ENCODE assay signal across 10 cellular contexts in the genomic region with DNA sequence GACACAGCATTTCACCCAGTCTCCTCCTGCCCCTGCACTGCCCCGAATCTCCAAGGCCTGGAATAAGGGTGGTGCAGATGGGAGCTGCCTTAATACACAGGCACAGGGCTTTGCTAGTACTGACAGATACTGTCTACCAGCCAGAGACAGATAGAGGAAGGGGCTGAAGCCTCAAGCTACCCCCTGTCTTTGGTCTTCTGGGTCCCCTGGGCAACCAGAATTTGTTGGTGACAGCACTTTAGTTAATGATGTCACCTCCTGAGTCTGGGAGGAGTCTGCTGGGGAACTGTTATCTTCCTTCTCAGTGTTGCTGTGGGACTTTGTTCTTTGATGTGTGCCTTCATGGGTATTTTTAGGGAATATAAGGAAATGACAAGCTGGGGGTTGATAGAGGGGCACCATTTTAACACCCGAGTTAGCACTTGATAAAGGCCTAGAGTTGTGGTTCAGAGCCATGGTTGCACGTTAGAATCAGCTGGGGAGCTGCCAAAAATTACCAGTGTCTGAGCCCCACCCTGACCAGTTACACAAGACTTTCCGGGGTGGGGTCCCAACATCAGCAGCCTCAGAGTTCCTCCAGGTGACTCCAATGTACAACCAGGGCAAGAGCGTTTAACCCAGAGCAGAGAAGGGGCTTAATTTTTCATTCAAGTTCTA.
A peak's percentile ranks its signal among the peaks of the same experiment; 100 is the strongest.
DNase-seq lines count a peak whose midpoint lies in the region; ATAC-seq and TF ChIP-seq lines count a peak whose summit lies in the region.
"Had no signal": no experiment of that assay in that cellular context is flagged by ENCODE, and none has a peak within 500 bp of the region (broad histone marks: within the 10 kb centered on the region; RNA-seq: fewer than 3 reads in every experiment).

No MANE protein-coding gene starts in this region.

- H3K27ac ChIP-seq in WERI-Rb-1 (no peak overlapping the region), sigmoid colon (no peak overlapping the region), A673 (ENCODE audit: low read depth, low read length, poor library complexity, severe bottlenecking) (no peak overlapping the region), esophagus squamous epithelium (peak overlapping the region in 1 of 4 donors; percentile 33)
- H3K27ac ChIP-seq: thyroid gland had no signal

- H3K9me3 ChIP-seq in WERI-Rb-1 (ENCODE audit: severe bottlenecking) (no peaks in the 10 kb centered on the region), sigmoid colon (no peaks in the 10 kb centered on the region), A673 (ENCODE audit: low read depth, low read length, poor library complexity, severe bottlenecking) (no peaks in the 10 kb centered on the region), esophagus squamous epithelium (no peaks in the 10 kb centered on the region)
- H3K9me3 ChIP-seq: thyroid gland had no signal

- H3K4me3 ChIP-seq in WERI-Rb-1 (ENCODE audit: low read depth, low read length) = no peak overlapping the region
- no peak overlapping the region for H3K4me3 ChIP-seq in sigmoid colon
- H3K4me3 ChIP-seq in A673 (ENCODE audit: low read depth, low read length, poor library complexity, severe bottlenecking) = no peak overlapping the region
- no peak overlapping the region for H3K4me3 ChIP-seq in esophagus squamous epithelium
- H3K4me3 ChIP-seq: thyroid gland had no signal

- peaks cover 7% of the 10 kb centered on the region for H3K36me3 ChIP-seq in WERI-Rb-1
- H3K36me3 ChIP-seq in sigmoid colon = peaks cover 0 to 25% (median 11%) of the 10 kb centered on the region in 4 donors
- no peaks in the 10 kb centered on the region for H3K36me3 ChIP-seq in A673 (ENCODE audit: insufficient read depth, low read length, poor library complexity, severe bottlenecking)
- peaks cover 0 to 26% (median 0%) of the 10 kb centered on the region in 3 donors for H3K36me3 ChIP-seq in esophagus squamous epithelium
- H3K36me3 ChIP-seq: thyroid gland had no signal

- TF ChIP-seq CTCF in WERI-Rb-1 (IDR thresholded peaks at IDR 0.05; ENCODE audit: low read depth, low read length) (no peak), sigmoid colon (IDR thresholded peaks at IDR 0.05) (no peak), A673 (conservative IDR thresholded peaks at IDR 0.05; ENCODE audit: low read depth, low read length) (no peak), esophagus squamous epithelium (IDR thresholded peaks at IDR 0.05) (no peak)

- TF ChIP-seq POLR2A in erythroblast (IDR thresholded peaks at IDR 0.05; ENCODE audit: low read length) = peak; percentile 48
- TF ChIP-seq POLR2A in sigmoid colon (IDR thresholded peaks at IDR 0.05) = no peak
- no peak for TF ChIP-seq POLR2A in esophagus squamous epithelium (IDR thresholded peaks at IDR 0.05)

- 14 to 43% methylated on average over 5 of the region's 5 CpGs for WGBS in sigmoid colon, 2 donors
- WGBS in esophagus squamous epithelium, 2 donors = 50 to 71% methylated on average over 2 to 4 of the region's 5 CpGs

- no peak for TF ChIP-seq EP300 in sigmoid colon (IDR thresholded peaks at IDR 0.05)

- peaks cover 0 to 10% (median 0%) of the 10 kb centered on the region in 4 donors for H3K4me1 ChIP-seq in sigmoid colon
- H3K4me1 ChIP-seq in A673 (ENCODE audit: insufficient read depth, low read length, poor library complexity, severe bottlenecking) = peaks cover 5% of the 10 kb centered on the region
- H3K4me1 ChIP-seq in esophagus squamous epithelium = peaks cover 10 to 18% (median 12%) of the 10 kb centered on the region in 3 donors

- ATAC-seq in GM18858 (IDR thresholded peaks at IDR 0.05; ENCODE audit: unreplicated experiment) (no peak), HG02623 (IDR thresholded peaks at IDR 0.05; ENCODE audit: unreplicated experiment) (no peak)

- intact Hi-C loops in sigmoid colon (cut with DNase I) (no loop called here), A673 (cut with micrococcal nuclease; ENCODE audit: unreplicated experiment) (no loop called here), esophagus squamous epithelium (cut with DNase I) (no loop called here)

- POLR2A ChIA-PET in A673 (lab: Charles Lee; ENCODE audit: low non-redundant PET) = no interaction called here

- DNase-seq in HT1080 (ENCODE audit: low read depth) (peak; percentile 18), WERI-Rb-1 (peak; percentile 2), erythroblast (lab: John Stamatoyannopoulos, UW) (peak; percentile 88), sigmoid colon (peak; percentile 48), A673 (ENCODE audit: low spot score) (no peak), esophagus squamous epithelium (lab: John Stamatoyannopoulos, UW) (no peak)
- DNase-seq: NCI-H2081 had no signal

- CTCF ChIA-PET in A673 (lab: Charles Lee) = no interaction called here

- no peaks in the 10 kb centered on the region for H3K27me3 ChIP-seq in WERI-Rb-1 (ENCODE audit: insufficient read depth, low read depth, severe bottlenecking)
- no peaks in the 10 kb centered on the region for H3K27me3 ChIP-seq in sigmoid colon
- H3K27me3 ChIP-seq in A673 (replicated peaks; ENCODE audit: insufficient read depth, low read depth, low read length, poor library complexity) = no peaks in the 10 kb centered on the region
- no peaks in the 10 kb centered on the region for H3K27me3 ChIP-seq in esophagus squamous epithelium
- H3K27me3 ChIP-seq: thyroid gland had no signal

- no TSS peak for BruUV-seq in A673 (replicated peaks; lab: Mats Ljungman, UMichigan)

Comparison
In these comparisons a context has a peak if more than half of its experiments do, and no peak if none do; other contexts are left out.
1. DNase-seq: peak in HT1080 (single experiment), WERI-Rb-1 (single experiment), erythroblast (2 of 2) and sigmoid colon (single experiment); none in A673 (single experiment) and esophagus squamous epithelium (single experiment).